ENCODE assay signal across 10 cellular contexts in the genomic region with DNA sequence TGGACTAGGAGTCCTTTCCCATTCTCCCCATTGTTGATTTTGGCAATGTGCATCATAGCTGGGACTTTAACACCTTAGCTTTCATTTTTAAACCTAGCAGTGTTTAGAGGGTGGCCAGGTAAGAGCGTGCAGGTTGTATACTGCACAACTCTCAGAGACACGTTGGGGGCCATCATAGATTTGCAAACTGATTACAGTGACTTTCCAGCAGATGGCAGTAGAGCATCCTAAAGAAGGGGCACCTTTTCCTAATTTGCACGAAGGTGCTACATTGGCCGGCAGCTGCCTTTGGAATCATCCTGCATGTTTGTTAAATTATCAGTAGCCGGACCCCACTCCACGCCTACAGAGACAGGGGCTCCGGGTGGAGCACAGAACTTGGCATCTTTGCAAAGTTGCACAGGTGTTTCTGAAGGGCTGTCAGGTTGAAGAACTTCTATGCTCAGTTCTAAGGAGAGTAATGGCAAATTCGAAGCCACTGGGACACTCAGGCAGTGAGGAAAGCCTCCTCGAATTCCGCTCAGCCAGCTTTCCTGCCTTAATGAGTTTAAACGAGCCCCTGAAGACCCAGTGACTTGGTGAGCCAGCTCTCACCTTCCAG. TPM values are rescaled to one million over a fixed set of nuclear protein-coding genes. Genes with fewer than 3 reads are reported as not detected.
A peak's percentile ranks its signal among the peaks of the same experiment; 100 is the strongest.
DNase-seq lines count a peak whose midpoint lies in the region; ATAC-seq, FAIRE-seq and TF ChIP-seq lines count a peak whose summit lies in the region.
"Had no signal": no experiment of that assay in that cellular context is flagged by ENCODE, and none has a peak within 500 bp of the region (broad histone marks: within the 10 kb centered on the region; RNA-seq: fewer than 3 reads in every experiment).

No MANE protein-coding gene starts in this region.

- no peaks in the 10 kb centered on the region for H3K9me3 ChIP-seq in adrenal gland (replicated peaks in 1 of 3)
- H3K9me3 ChIP-seq: neutrophil had no signal

- peak; percentile 64 for DNase-seq in COR-L47 (lab: John Stamatoyannopoulos, UW)
- no peak for DNase-seq in H54 (ENCODE audit: insufficient read length, low spot score)
- DNase-seq in NCI-H82 (lab: John Stamatoyannopoulos, UW), result peak; percentile 74
- peak in 3 of 7 donors; percentile 30 to 37 (median 35) for DNase-seq in adrenal gland
- DNase-seq in iPS-NIHi11 (ENCODE audit: low spot score), result peak; percentile 80
- peak; percentile 65 for DNase-seq in superior temporal gyrus (ENCODE audit: extremely low spot score)
- no peak for DNase-seq in cortex of kidney (lab: John Stamatoyannopoulos, UW)

- peak; percentile 52 to 77 (median 71) for TF ChIP-seq CTCF in adrenal gland (IDR thresholded peaks at IDR 0.05)

- 8 to 23% (median 14%) methylated on average over 7 to 11 of the region's 11 CpGs for WGBS in adrenal gland, 4 donors

- intact Hi-C loops in adrenal gland (cut with DNase I), result no loop called here

- no peaks in the 10 kb centered on the region for H3K4me1 ChIP-seq in adrenal gland (replicated peaks in 1 of 2)

- peak; percentile 62 for FAIRE-seq in H54 (lab: Jason Lieb, UNC)

- H3K27ac ChIP-seq in adrenal gland, result no peak overlapping the region
- H3K27ac ChIP-seq: neutrophil had no signal

- H3K27me3 ChIP-seq in adrenal gland, result no peaks in the 10 kb centered on the region

- no peak for ATAC-seq in HG03521 (IDR thresholded peaks at IDR 0.05; ENCODE audit: unreplicated experiment)

- TF ChIP-seq POLR2A in H54 (IDR thresholded peaks at IDR 0.05; ENCODE audit: low read depth, low read length) (no peak), adrenal gland (IDR thresholded peaks at IDR 0.05) (no peak)

- H3K4me3 ChIP-seq in adrenal gland, result no peak overlapping the region

- no peaks in the 10 kb centered on the region for H3K36me3 ChIP-seq in adrenal gland (replicated peaks in 1 of 2)
- H3K36me3 ChIP-seq: neutrophil had no signal

RNA-seq across cellular contexts. Expression of gene LHFPL7, which starts 7.7 kb away (rescaled TPM):
- total RNA-seq in adrenal gland, result not detected
- not detected for polyA plus RNA-seq in adrenal gland
- total RNA-seq: T-helper 1 cell treated with Interleukin-12 subunit alpha and Interleukin-12 subunit beta and Interleukin-4 antibody, amounts not matched to agents 30 ng/mL and 1 ng/mL, for 36 hours had no signal

RNA-seq across cellular contexts. Expression of gene KIAA1671, which starts 13.7 kb away (rescaled TPM):
- total RNA-seq in adrenal gland, result 10 to 100 TPM; 33.9 to 71.0 (median 52.6) TPM
- 10 to 100 TPM in 2 of 3 donors, 1 to 10 TPM in 1; 5.3 to 40.5 (median 17.5) TPM for polyA plus RNA-seq in adrenal gland

Comparison
In these comparisons a context has a peak if more than half of its experiments do, and no peak if none do; other contexts are left out.
1. DNase-seq: peak in COR-L47 (single experiment), NCI-H82 (single experiment), iPS-NIHi11 (single experiment) and superior temporal gyrus (single experiment); none in H54 (single experiment) and cortex of kidney (single experiment).